In the genomic region with DNA sequence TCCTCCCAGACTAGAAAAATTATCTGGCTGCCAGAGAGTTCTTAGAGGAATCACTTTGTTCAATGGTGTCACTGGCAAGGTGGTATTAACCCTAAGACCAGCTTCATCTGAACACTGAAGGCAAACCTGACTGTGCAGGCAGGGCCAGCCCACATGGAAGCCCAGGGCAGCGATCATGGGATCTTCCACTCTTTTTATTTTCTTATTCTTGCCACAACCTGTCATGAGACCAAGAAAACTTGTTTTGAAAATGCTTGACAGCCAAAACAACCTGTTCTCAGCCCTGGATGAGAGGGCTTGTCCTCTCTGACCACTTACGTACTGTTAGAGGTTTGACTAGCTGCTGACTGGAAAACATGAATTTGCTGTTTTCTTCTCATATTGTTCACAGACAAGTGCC, we compare ENCODE assay signal across 25 cellular contexts.
"Had no signal": no experiment of that assay in that cellular context is flagged by ENCODE, and none has a peak within 500 bp of the region (broad histone marks: within the 10 kb centered on the region; RNA-seq: fewer than 3 reads in every experiment).

No MANE protein-coding gene starts in this region.

- H3K36me3 ChIP-seq: ascending aorta, brain microvascular endothelial cell, gastroesophageal sphincter, thyroid gland had no signal

- ATAC-seq: activated CD4-positive, alpha-beta T cell treated with anti-CD3 and anti-CD28 coated beads for 36 hours; effector memory CD8-positive, alpha-beta T cell; gastroesophageal sphincter; left cardiac atrium; left ventricle myocardium superior; natural killer cell treated with Interleukin-12 subunit alpha and Interleukin-12 subunit beta and Interleukin-15 and Interleukin-18, amount 100 ng/mL, for 72 hours; stimulated activated naive CD8-positive, alpha-beta T cell treated with anti-CD3 and anti-CD28 coated beads, Interleukin-15, amount 100 ng/mL, for 72 hours; T-cell had no signal

- H3K27me3 ChIP-seq: ascending aorta, brain microvascular endothelial cell, gastroesophageal sphincter, thyroid gland had no signal

- H3K4me3 ChIP-seq: ascending aorta, gastroesophageal sphincter, mucosa of descending colon, thyroid gland had no signal

- DNase-seq: activated CD4-positive, alpha-beta T cell treated with anti-CD3 and anti-CD28 coated beads for 36 hours; activated CD4-positive, alpha-beta T cell treated with anti-CD3 and anti-CD28 coated beads, Interleukin-2, amount 50 U/mL, for 48 hours; activated CD4-positive, CD25-positive, alpha-beta regulatory T cell; activated CD8-positive, alpha-beta memory T cell treated with anti-CD3 and anti-CD28 coated beads for 24 hours; activated CD8-positive, alpha-beta memory T cell treated with anti-CD3 and anti-CD28 coated beads, Interleukin-2, amount 50 U/mL, for 4 hours; activated gamma-delta T cell; activated naive CD4-positive, alpha-beta T cell treated with anti-CD3 and anti-CD28 coated beads, Interleukin-2, amount 10 ng/mL, durations not matched to agents 7 days and 5 days; activated naive CD8-positive, alpha-beta T cell treated with anti-CD3 and anti-CD28 coated beads, Interleukin-2, amount 10 ng/mL, durations not matched to agents 7 days and 5 days; activated T-cell treated with anti-CD3 and anti-CD28 coated beads, Interleukin-2, amount 50 U/mL, for 24 hours; brain microvascular endothelial cell; cortex of kidney; effector memory CD8-positive, alpha-beta T cell; hippocampal formation; left cardiac atrium; left ventricle myocardium superior; mucosa of descending colon; stimulated activated CD4-positive, alpha-beta T cell treated with anti-CD3 and anti-CD28 coated beads, Interleukin-4, amount 100 ng/mL, for 1 hour; stimulated activated naive CD8-positive, alpha-beta T cell treated with anti-CD3 and anti-CD28 coated beads, Interleukin-15, amount 100 ng/mL, for 72 hours; substantia nigra; T-cell; thyroid gland had no signal

- H3K27ac ChIP-seq: ascending aorta, brain microvascular endothelial cell, gastroesophageal sphincter, thyroid gland had no signal

- H3K9me3 ChIP-seq: ascending aorta, gastroesophageal sphincter, mucosa of descending colon, thyroid gland had no signal

- FAIRE-seq: keratinocyte had no signal
